In genomic region chr17:59825533-59826316, GRCh38 we compare ENCODE assay signal across 8 cellular contexts.
DNase-seq lines count a peak whose midpoint lies in the region; ATAC-seq and TF ChIP-seq lines count a peak whose summit lies in the region.

No MANE protein-coding gene starts in this region.

- H3K36me3 Mint-ChIP-seq in T-helper 17 cell (ENCODE audit: low read depth), result no peaks in the 10 kb centered on the region
- peaks cover 43 to 72% of the 10 kb centered on the region in 2 donors for H3K36me3 Mint-ChIP-seq in CD14-positive monocyte

- DNase-seq in GM23248 (peak; percentile 87), T-helper 17 cell (no peak), fibroblast of gingiva (ENCODE audit: low read depth) (peak; percentile 97), smooth muscle cell (lab: John Stamatoyannopoulos, UW; ENCODE audit: unreplicated experiment) (no peak), NCI-H2029 (lab: John Stamatoyannopoulos, UW) (no peak), middle frontal gyrus (ENCODE audit: extremely low spot score, low spot score) (no peak), CD14-positive monocyte (ENCODE audit: low spot score) (no peak), SIG-M5 treated with dmso at 0.1 percent for 504 hours (lab: John Stamatoyannopoulos, UW; ENCODE audit: unreplicated experiment) (no peak)

- TF ChIP-seq CTCF in smooth muscle cell (IDR thresholded peaks at IDR 0.05; ENCODE audit: borderline replicate concordance, insufficient read depth, poor library complexity, severe bottlenecking) (no peak), CD14-positive monocyte (IDR thresholded peaks at IDR 0.05) (no peak)

- intact Hi-C loops in CD14-positive monocyte (cut with micrococcal nuclease), result loop anchor here (5.0 to 10.0 kb wide), 2 partner anchors 33 to 51 kb away; no protein-coding TSS in a partner anchor

- H3K4me3 Mint-ChIP-seq in T-helper 17 cell (peak overlapping the region; percentile 74), CD14-positive monocyte (no peak overlapping the region)

- ATAC-seq in T-helper 17 cell, result peak; percentile 63

- H3K27me3 Mint-ChIP-seq in T-helper 17 cell (no peaks in the 10 kb centered on the region), CD14-positive monocyte (ENCODE audit: low read depth in 3 of 3) (no peaks in the 10 kb centered on the region)

- peaks cover 52% of the 10 kb centered on the region for H3F3A ChIP-seq in GM23248 (ENCODE audit: insufficient read depth)
- peaks cover 32% of the 10 kb centered on the region for H3F3A ChIP-seq in smooth muscle cell (ENCODE audit: low read depth)

- H3K4me2 ChIP-seq in GM23248 (ENCODE audit: unreplicated experiment) (peak overlapping the region; percentile 78), smooth muscle cell (peak overlapping the region; percentile 79)

- 36 to 40% methylated on average over 5 of the region's 5 CpGs for WGBS in GM23248 (ENCODE audit: low coverage in 1 of 2, low lambda C conversion rate in 2 of 2, missing lambda C conversion rate in 2 of 2), 2 experiments
- 15% methylated on average over 5 of the region's 5 CpGs for WGBS in smooth muscle cell (ENCODE audit: low lambda C conversion rate)

- H3K4me1 ChIP-seq in GM23248 (ENCODE audit: insufficient read depth) (peaks cover 53% of the 10 kb centered on the region), smooth muscle cell (ENCODE audit: low read depth) (peaks cover 22% of the 10 kb centered on the region)

- H3K27me3 ChIP-seq in GM23248 (replicated peaks; ENCODE audit: insufficient read depth), result no peaks in the 10 kb centered on the region
- H3K27me3 ChIP-seq in smooth muscle cell (ENCODE audit: low read depth), result no peaks in the 10 kb centered on the region

- in situ Hi-C loops in GM23248 (cut with MboI), result no loop called here

- H3K4me1 Mint-ChIP-seq in T-helper 17 cell (peaks cover 37% of the 10 kb centered on the region), CD14-positive monocyte (peaks cover 45% of the 10 kb centered on the region)

- peak overlapping the region; percentile 26 for H3K4me3 ChIP-seq in GM23248
- H3K4me3 ChIP-seq in smooth muscle cell, result no peak overlapping the region

- H3K9me3 Mint-ChIP-seq in CD14-positive monocyte, result no peaks in the 10 kb centered on the region

- H3K36me3 ChIP-seq in GM23248 (ENCODE audit: low read depth) (no peaks in the 10 kb centered on the region), smooth muscle cell (ENCODE audit: low read depth) (no peaks in the 10 kb centered on the region)

- H3K9me2 ChIP-seq in GM23248 (ENCODE audit: insufficient read depth), result no peaks in the 10 kb centered on the region

- no peaks in the 10 kb centered on the region for H4K20me1 ChIP-seq in GM23248 (ENCODE audit: insufficient read depth)
- H4K20me1 ChIP-seq in smooth muscle cell (ENCODE audit: low read depth), result no peaks in the 10 kb centered on the region

- H3K79me2 ChIP-seq in GM23248 (ENCODE audit: insufficient read depth), result peaks cover 49% of the 10 kb centered on the region
- H3K79me2 ChIP-seq in smooth muscle cell (ENCODE audit: low read depth), result peaks cover 11% of the 10 kb centered on the region

- H3K27ac ChIP-seq in GM23248 (peak overlapping the region; percentile 99), smooth muscle cell (ENCODE audit: low read depth) (peak overlapping the region; percentile 98)

- H3K27ac Mint-ChIP-seq in T-helper 17 cell (peak overlapping the region; percentile 96), CD14-positive monocyte (peak overlapping the region in 2 of 7 donors; percentile 46 to 63)

- H3K9ac ChIP-seq in GM23248 (peak overlapping the region; percentile 74), smooth muscle cell (ENCODE audit: low read depth) (peak overlapping the region; percentile 78)

- H2AFZ ChIP-seq in GM23248, result no peak overlapping the region
- no peak overlapping the region for H2AFZ ChIP-seq in smooth muscle cell (ENCODE audit: low read depth)

- no peaks in the 10 kb centered on the region for H3K9me3 ChIP-seq in GM23248 (ENCODE audit: low read depth)
- H3K9me3 ChIP-seq in T-helper 17 cell (ENCODE audit: control insufficient read depth, low read length, poor library complexity, severe bottlenecking), result peaks cover 4% of the 10 kb centered on the region
- H3K9me3 ChIP-seq in smooth muscle cell (replicated peaks; ENCODE audit: low read depth), result no peaks in the 10 kb centered on the region

Comparison
In these comparisons a context has a peak if more than half of its experiments do, and no peak if none do; other contexts are left out.
1. DNase-seq: peak in GM23248 (single experiment) and fibroblast of gingiva (single experiment); none in T-helper 17 cell (0 of 3), smooth muscle cell (single experiment), NCI-H2029 (single experiment), middle frontal gyrus (single experiment), CD14-positive monocyte (single experiment) and SIG-M5 treated with dmso at 0.1 percent for 504 hours (single experiment).